In the genomic region with DNA sequence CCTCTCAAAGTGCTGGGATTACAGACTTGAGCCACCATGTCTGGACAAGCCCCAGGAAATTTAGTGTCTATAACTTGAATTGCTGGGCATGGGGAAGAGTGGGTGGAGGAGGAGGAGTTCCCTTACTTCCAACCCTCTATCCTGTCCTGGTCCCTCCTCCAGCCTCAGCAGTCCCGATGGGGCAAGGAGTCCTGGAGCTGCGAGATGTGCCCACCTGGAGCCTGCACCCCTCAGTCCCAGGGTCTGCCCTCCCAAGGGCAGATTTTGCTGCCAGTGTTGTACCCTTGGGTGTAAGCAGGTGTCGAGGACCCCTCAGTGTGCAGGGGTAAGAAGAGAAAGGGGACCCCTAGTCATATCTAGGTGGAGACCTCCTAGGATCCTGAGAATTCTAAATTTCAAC, we compare ENCODE assay signal across 15 cellular contexts. TPM values are rescaled to one million over a fixed set of nuclear protein-coding genes. Genes with fewer than 3 reads are reported as not detected.
DNase-seq lines count a peak whose midpoint lies in the region; ATAC-seq and TF ChIP-seq lines count a peak whose summit lies in the region.
"Had no signal": no experiment of that assay in that cellular context is flagged by ENCODE, and none has a peak within 500 bp of the region (broad histone marks: within the 10 kb centered on the region; RNA-seq: fewer than 3 reads in every experiment).

No MANE protein-coding gene starts in this region.

- no peaks in the 10 kb centered on the region for H3K27me3 Mint-ChIP-seq in stimulated activated naive CD8-positive, alpha-beta T cell treated with anti-CD3 and anti-CD28 coated beads, Interleukin-15, Interleukin-2, amounts not matched to agents 100 ng/mL and 50 ng/mL, for 24 hours
- H3K27me3 Mint-ChIP-seq in neural progenitor cell (ENCODE audit: insufficient read depth, low read depth): peaks cover 9% of the 10 kb centered on the region

- dilution Hi-C loops in mammary epithelial cell (cut with HindIII; ENCODE audit: low sequenced_read_pairs): loop anchor here (5.0 kb wide), 1 partner anchor 77 kb away; no protein-coding TSS in a partner anchor

- no peak overlapping the region for H3K4me3 ChIP-seq in mammary epithelial cell (replicated peaks in 1 of 3; ENCODE audit: insufficient read depth in 1 of 3, low read depth in 2 of 3, low read length in 3 of 3)
- H3K4me3 ChIP-seq in neural progenitor cell: no peak overlapping the region
- no peak overlapping the region for H3K4me3 ChIP-seq in WERI-Rb-1 (ENCODE audit: low read depth, low read length)
- H3K4me3 ChIP-seq in colonic mucosa: no peak overlapping the region
- H3K4me3 ChIP-seq: SJSA1 had no signal

- H3K4me2 ChIP-seq in mammary epithelial cell (ENCODE audit: insufficient read depth, low read depth, low read length) (peak overlapping the region; percentile 85), neural progenitor cell (no peak overlapping the region)

- peak overlapping the region; percentile 40 for H3K27ac Mint-ChIP-seq in stimulated activated naive CD8-positive, alpha-beta T cell treated with anti-CD3 and anti-CD28 coated beads, Interleukin-15, Interleukin-2, amounts not matched to agents 100 ng/mL and 50 ng/mL, for 24 hours
- peak overlapping the region; percentile 96 for H3K27ac Mint-ChIP-seq in neural progenitor cell

- 91% methylated on average over 3 of the region's 3 CpGs for WGBS in mammary epithelial cell (ENCODE audit: low coverage, missing lambda C conversion rate)

- intact Hi-C loops in mammary epithelial cell (cut with micrococcal nuclease): no loop called here
- intact Hi-C loops in colonic mucosa (cut with DNase I): no loop called here

- TF ChIP-seq CTCF in mammary epithelial cell (conservative IDR thresholded peaks at IDR 0.05 in 1 of 2, IDR thresholded peaks at IDR 0.05 in 1 of 2; ENCODE audit: extremely low read depth in 1 of 2, insufficient read depth in 1 of 2, low read depth in 1 of 2, low read length in 2 of 2) (no peak), neural progenitor cell (IDR thresholded peaks at IDR 0.05) (no peak), WERI-Rb-1 (IDR thresholded peaks at IDR 0.05; ENCODE audit: low read depth, low read length) (no peak), colonic mucosa (IDR thresholded peaks at IDR 0.05) (no peak)

- H3K4me1 ChIP-seq in mammary epithelial cell (ENCODE audit: insufficient read depth, low read length) (peaks cover 27% of the 10 kb centered on the region), neural progenitor cell (peaks cover 25% of the 10 kb centered on the region), colonic mucosa (peaks cover 15% of the 10 kb centered on the region)

- DNase-seq in stimulated activated naive CD8-positive, alpha-beta T cell treated with anti-CD3 and anti-CD28 coated beads, Interleukin-15, Interleukin-2, amounts not matched to agents 100 U/mL and 50 U/mL, for 24 hours: no peak
- DNase-seq in mammary epithelial cell (no peak), neural progenitor cell (ENCODE audit: low spot score) (no peak), WERI-Rb-1 (no peak), colonic mucosa (no peak), superior temporal gyrus (ENCODE audit: extremely low spot score) (no peak)
- no peak for DNase-seq in activated CD8-positive, alpha-beta memory T cell treated with anti-CD3 and anti-CD28 coated beads, Interleukin-2, amount 50 U/mL, for 48 hours
- DNase-seq: DND-41; left colon; NCI-H2171 treated with DMSO at 0.1 percent for 48 hours; NK-92 treated with Interleukin-12 subunit alpha and Interleukin-12 subunit beta, amount 100 ng/mL, for 24 hours; small intestine had no signal

- H3K27ac ChIP-seq in mammary epithelial cell (ENCODE audit: insufficient read depth, low read depth, low read length): no peak overlapping the region
- H3K27ac ChIP-seq in neural progenitor cell: no peak overlapping the region
- no peak overlapping the region for H3K27ac ChIP-seq in WERI-Rb-1
- no peak overlapping the region for H3K27ac ChIP-seq in colonic mucosa
- H3K27ac ChIP-seq: SJSA1 had no signal

- no peaks in the 10 kb centered on the region for H4K20me1 ChIP-seq in mammary epithelial cell (ENCODE audit: insufficient read depth, low read length)
- no peaks in the 10 kb centered on the region for H4K20me1 ChIP-seq in neural progenitor cell (ENCODE audit: low read depth)

- H3K36me3 Mint-ChIP-seq in stimulated activated naive CD8-positive, alpha-beta T cell treated with anti-CD3 and anti-CD28 coated beads, Interleukin-15, Interleukin-2, amounts not matched to agents 100 ng/mL and 50 ng/mL, for 24 hours (ENCODE audit: low read depth): peaks cover 21% of the 10 kb centered on the region
- H3K36me3 Mint-ChIP-seq in neural progenitor cell: peaks cover 2% of the 10 kb centered on the region

- peaks cover 58% of the 10 kb centered on the region for H3K4me1 Mint-ChIP-seq in stimulated activated naive CD8-positive, alpha-beta T cell treated with anti-CD3 and anti-CD28 coated beads, Interleukin-15, Interleukin-2, amounts not matched to agents 100 ng/mL and 50 ng/mL, for 24 hours (ENCODE audit: low read depth)
- peaks cover 48% of the 10 kb centered on the region for H3K4me1 Mint-ChIP-seq in neural progenitor cell

- H3K27me3 ChIP-seq in mammary epithelial cell (ENCODE audit: insufficient read depth, low read length): no peaks in the 10 kb centered on the region
- peaks cover 98% of the 10 kb centered on the region for H3K27me3 ChIP-seq in neural progenitor cell
- no peaks in the 10 kb centered on the region for H3K27me3 ChIP-seq in WERI-Rb-1 (ENCODE audit: insufficient read depth, low read depth, severe bottlenecking)
- no peaks in the 10 kb centered on the region for H3K27me3 ChIP-seq in colonic mucosa
- H3K27me3 ChIP-seq: SJSA1, tibial nerve had no signal

- H3K9ac ChIP-seq in mammary epithelial cell (ENCODE audit: insufficient read depth, low read length) (no peak overlapping the region), neural progenitor cell (no peak overlapping the region), colonic mucosa (ENCODE audit: low read depth in 2 of 2, low read length in 2 of 2) (no peak overlapping the region)

- no TSS peak for BruUV-seq in mammary epithelial cell (replicated peaks; lab: Mats Ljungman, UMichigan)

- H2AFZ ChIP-seq in mammary epithelial cell (ENCODE audit: low read depth, low read length) (no peak overlapping the region), neural progenitor cell (replicated peaks) (no peak overlapping the region)

- no peaks in the 10 kb centered on the region for H3K9me3 Mint-ChIP-seq in stimulated activated naive CD8-positive, alpha-beta T cell treated with anti-CD3 and anti-CD28 coated beads, Interleukin-15, Interleukin-2, amounts not matched to agents 100 ng/mL and 50 ng/mL, for 24 hours
- no peaks in the 10 kb centered on the region for H3K9me3 Mint-ChIP-seq in neural progenitor cell

- H3K9me3 ChIP-seq in mammary epithelial cell (replicated peaks; ENCODE audit: insufficient read depth, low read length): no peaks in the 10 kb centered on the region
- H3K9me3 ChIP-seq in neural progenitor cell (ENCODE audit: low read depth): no peaks in the 10 kb centered on the region
- H3K9me3 ChIP-seq in WERI-Rb-1 (ENCODE audit: severe bottlenecking): no peaks in the 10 kb centered on the region
- no peaks in the 10 kb centered on the region for H3K9me3 ChIP-seq in colonic mucosa
- H3K9me3 ChIP-seq: SJSA1, tibial nerve had no signal

- in situ Hi-C loops in mammary epithelial cell (cut with MboI; ENCODE audit: low sequenced_read_pairs in 2 of 2): no loop called here

- H3K79me2 ChIP-seq in mammary epithelial cell (ENCODE audit: insufficient read depth, low read length) (peaks cover 39% of the 10 kb centered on the region), neural progenitor cell (ENCODE audit: low read depth) (no peaks in the 10 kb centered on the region)

- H3K4me3 Mint-ChIP-seq in stimulated activated naive CD8-positive, alpha-beta T cell treated with anti-CD3 and anti-CD28 coated beads, Interleukin-15, Interleukin-2, amounts not matched to agents 100 ng/mL and 50 ng/mL, for 24 hours: no peak overlapping the region
- H3K4me3 Mint-ChIP-seq in neural progenitor cell: no peak overlapping the region

- no peak for ATAC-seq in stimulated activated naive CD8-positive, alpha-beta T cell treated with anti-CD3 and anti-CD28 coated beads, Interleukin-15, Interleukin-2, amounts not matched to agents 100 U/mL and 50 U/mL, for 24 hours
- ATAC-seq: left colon had no signal

- CTCF ChIA-PET in mammary epithelial cell (lab: Charles Lee; ENCODE audit: low non-redundant PET): no interaction called here

- no peaks in the 10 kb centered on the region for H3F3A ChIP-seq in neural progenitor cell (ENCODE audit: low read depth)

- H3K36me3 ChIP-seq in mammary epithelial cell (ENCODE audit: insufficient read depth, low read length) (peaks cover 8% of the 10 kb centered on the region), neural progenitor cell (no peaks in the 10 kb centered on the region), WERI-Rb-1 (no peaks in the 10 kb centered on the region), colonic mucosa (no peaks in the 10 kb centered on the region)
- H3K36me3 ChIP-seq: SJSA1, tibial nerve had no signal

RNA-seq across cellular contexts. Expression of gene VAMP8, which starts 2.8 kb away (rescaled TPM):
- 100 to 1,000 TPM in 1 of 2 donors, 10 to 100 TPM in 1; 94.0 to 166 TPM for total RNA-seq in mammary epithelial cell
- polyA plus RNA-seq in mammary epithelial cell: 327 TPM
- 42.7 TPM for polyA minus RNA-seq in mammary epithelial cell
- 0.52 and 2.4 TPM in 2 replicates for total RNA-seq in neural progenitor cell (ENCODE audit: low replicate concordance)
- 100 to 1,000 TPM; 185 to 222 TPM for total RNA-seq in colonic mucosa
- total RNA-seq: SJSA1 had no signal

RNA-seq across cellular contexts. Expression of gene VAMP5, which starts 4.0 kb away (rescaled TPM):
- 1 to 10 TPM; 2.2 to 7.3 TPM for total RNA-seq in mammary epithelial cell
- 6.0 TPM for polyA plus RNA-seq in mammary epithelial cell
- 10.2 TPM for polyA minus RNA-seq in mammary epithelial cell
- total RNA-seq in neural progenitor cell (ENCODE audit: low replicate concordance): not detected in 2 replicates
- 10 to 100 TPM; 14.0 to 16.9 TPM for total RNA-seq in colonic mucosa

RNA-seq across cellular contexts. Expression of gene RNF181, which starts 15.3 kb away (rescaled TPM):
- total RNA-seq in mammary epithelial cell: 100 to 1,000 TPM; 101 to 109 TPM
- polyA plus RNA-seq in mammary epithelial cell: 269 TPM
- polyA minus RNA-seq in mammary epithelial cell: 193 TPM
- total RNA-seq in neural progenitor cell (ENCODE audit: low replicate concordance): 81.3 and 113 TPM in 2 replicates
- total RNA-seq in colonic mucosa: 100 to 1,000 TPM in 1 of 2 donors, 10 to 100 TPM in 1; 86.0 to 106 TPM

RNA-seq across cellular contexts. Expression of gene GGCX, which starts 18.9 kb away (rescaled TPM):
- total RNA-seq in mammary epithelial cell: 10 to 100 TPM; 42.7 to 43.3 TPM
- polyA plus RNA-seq in mammary epithelial cell: 42.4 TPM
- polyA minus RNA-seq in mammary epithelial cell: 59.1 TPM
- total RNA-seq in neural progenitor cell (ENCODE audit: low replicate concordance): 29.7 and 41.7 TPM in 2 replicates
- 10 to 100 TPM; 25.7 to 49.9 TPM for total RNA-seq in colonic mucosa

RNA-seq across cellular contexts. Expression of gene TMEM150A, which starts 22.3 kb away (rescaled TPM):
- total RNA-seq in mammary epithelial cell: 10 to 100 TPM; 12.5 to 14.2 TPM
- 11.4 TPM for polyA plus RNA-seq in mammary epithelial cell
- 19.7 TPM for polyA minus RNA-seq in mammary epithelial cell
- total RNA-seq in neural progenitor cell (ENCODE audit: low replicate concordance): 7.2 and 12.5 TPM in 2 replicates
- total RNA-seq in colonic mucosa: 1 to 10 TPM; 5.2 to 7.2 TPM

Comparison
In these comparisons a context has a peak if more than half of its experiments do, and no peak if none do; other contexts are left out.
1. RNA of gene VAMP8, which starts 2.8 kb away (total RNA-seq): 185 to 222 TPM in colonic mucosa and 94.0 to 166 TPM in mammary epithelial cell; 0.52 to 2.4 TPM in neural progenitor cell; every median in the first group is over 10 times any median in the second.